1 cellular context compared by ENCODE assay signal in genomic region chr10:3897156-3897555, GRCh38.
TF ChIP-seq lines count a peak whose summit lies in the region.

No MANE protein-coding gene starts in this region.

TF ChIP-seq in A549, 52 proteins besides CTCF, POLR2A, EP300 and RAD21 (continued from another document):
- TF ChIP-seq REST (IDR thresholded peaks at IDR 0.05) (no peak), TP53 (CRISPR knock-in tag; IDR thresholded peaks at IDR 0.05) (no peak), ELK1 (IDR thresholded peaks at IDR 0.05; ENCODE audit: low read depth, low read length) (no peak), HOXB13 (CRISPR knock-in tag; IDR thresholded peaks at IDR 0.05; ENCODE audit: low read depth) (no peak), EHMT2 (IDR thresholded peaks at IDR 0.05; ENCODE audit: low read depth) (no peak), RCOR1 (IDR thresholded peaks at IDR 0.05; ENCODE audit: low read depth, low read length) (no peak), CHD4 (IDR thresholded peaks at IDR 0.05; ENCODE audit: borderline replicate concordance) (no peak), JUN (IDR thresholded peaks at IDR 0.05) (no peak), MAFK (IDR thresholded peaks at IDR 0.05; ENCODE audit: partially characterized antibody) (peak; percentile 53), HDAC2 (IDR thresholded peaks at IDR 0.05) (no peak), RARB (CRISPR knock-in tag; IDR thresholded peaks at IDR 0.05) (no peak), KDM1A (IDR thresholded peaks at IDR 0.05; ENCODE audit: low read depth) (no peak), CEBPB (IDR thresholded peaks at IDR 0.05) (0 out of 4 replicates have a peak, but pooled peaks of 1 of the 2 experiments have one; percentile 21), PHF8 (IDR thresholded peaks at IDR 0.05; ENCODE audit: borderline replicate concordance, low read depth) (no peak), BHLHE40 (IDR thresholded peaks at IDR 0.05; ENCODE audit: low read depth, low read length) (no peak), FOSL2 (IDR thresholded peaks at IDR 0.05) (no peak), FOSL2 (CRISPR knock-in tag; IDR thresholded peaks at IDR 0.05) (peak; percentile 48; the same call in 1 of the 2 replicates), RNF2 (IDR thresholded peaks at IDR 0.05; ENCODE audit: borderline replicate concordance, low read depth) (no peak), ZFP36 (IDR thresholded peaks at IDR 0.05; ENCODE audit: borderline replicate concordance, partially characterized antibody) (no peak)
- TF ChIP-seq, protein P1, sequence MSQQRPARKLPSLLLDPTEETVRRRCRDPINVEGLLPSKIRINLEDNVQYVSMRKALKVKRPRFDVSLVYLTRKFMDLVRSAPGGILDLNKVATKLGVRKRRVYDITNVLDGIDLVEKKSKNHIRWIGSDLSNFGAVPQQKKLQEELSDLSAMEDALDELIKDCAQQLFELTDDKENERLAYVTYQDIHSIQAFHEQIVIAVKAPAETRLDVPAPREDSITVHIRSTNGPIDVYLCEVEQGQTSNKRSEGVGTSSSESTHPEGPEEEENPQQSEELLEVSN (IDR thresholded peaks at IDR 0.05; ENCODE audit: borderline replicate concordance, low read depth), result no peak
- TF ChIP-seq, protein P2, sequence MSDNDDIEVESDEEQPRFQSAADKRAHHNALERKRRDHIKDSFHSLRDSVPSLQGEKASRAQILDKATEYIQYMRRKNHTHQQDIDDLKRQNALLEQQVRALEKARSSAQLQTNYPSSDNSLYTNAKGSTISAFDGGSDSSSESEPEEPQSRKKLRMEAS (IDR thresholded peaks at IDR 0.05), result no peak
- TF ChIP-seq, protein P3, sequence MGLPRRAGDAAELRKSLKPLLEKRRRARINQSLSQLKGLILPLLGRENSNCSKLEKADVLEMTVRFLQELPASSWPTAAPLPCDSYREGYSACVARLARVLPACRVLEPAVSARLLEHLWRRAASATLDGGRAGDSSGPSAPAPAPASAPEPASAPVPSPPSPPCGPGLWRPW (IDR thresholded peaks at IDR 0.05), result no peak
- TF ChIP-seq, protein P4, sequence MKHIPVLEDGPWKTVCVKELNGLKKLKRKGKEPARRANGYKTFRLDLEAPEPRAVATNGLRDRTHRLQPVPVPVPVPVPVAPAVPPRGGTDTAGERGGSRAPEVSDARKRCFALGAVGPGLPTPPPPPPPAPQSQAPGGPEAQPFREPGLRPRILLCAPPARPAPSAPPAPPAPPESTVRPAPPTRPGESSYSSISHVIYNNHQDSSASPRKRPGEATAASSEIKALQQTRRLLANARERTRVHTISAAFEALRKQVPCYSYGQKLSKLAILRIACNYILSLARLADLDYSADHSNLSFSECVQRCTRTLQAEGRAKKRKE (CRISPR knock-in tag; IDR thresholded peaks at IDR 0.05; ENCODE audit: low read depth), result no peak
- TF ChIP-seq, protein P5, sequence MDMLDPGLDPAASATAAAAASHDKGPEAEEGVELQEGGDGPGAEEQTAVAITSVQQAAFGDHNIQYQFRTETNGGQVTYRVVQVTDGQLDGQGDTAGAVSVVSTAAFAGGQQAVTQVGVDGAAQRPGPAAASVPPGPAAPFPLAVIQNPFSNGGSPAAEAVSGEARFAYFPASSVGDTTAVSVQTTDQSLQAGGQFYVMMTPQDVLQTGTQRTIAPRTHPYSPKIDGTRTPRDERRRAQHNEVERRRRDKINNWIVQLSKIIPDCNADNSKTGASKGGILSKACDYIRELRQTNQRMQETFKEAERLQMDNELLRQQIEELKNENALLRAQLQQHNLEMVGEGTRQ (IDR thresholded peaks at IDR 0.05), result no peak
